Comparison of ENCODE assay signal across 8 cellular contexts in genomic region chr1:154220071-154220969, GRCh38. TPM values are rescaled to one million over a fixed set of nuclear protein-coding genes. Genes with fewer than 3 reads are reported as not detected.
A peak's percentile ranks its signal among the peaks of the same experiment; 100 is the strongest.
DNase-seq lines count a peak whose midpoint lies in the region; ATAC-seq and TF ChIP-seq lines count a peak whose summit lies in the region.

Gene UBAP2L (plus strand): TSS chr1:154220955. CDS start chr1:154225124, 4,169 bp downstream.

- no peaks in the 10 kb centered on the region for H3K9me3 ChIP-seq in T-helper 17 cell (ENCODE audit: control insufficient read depth, low read length, poor library complexity, severe bottlenecking)
- no peaks in the 10 kb centered on the region for H3K9me3 ChIP-seq in left ventricle myocardium inferior (replicated peaks)

- DNase-seq in NCI-H1694 treated with DMSO at 0.1 percent for 48 hours (lab: John Stamatoyannopoulos, UW) (peak; percentile 100), T-helper 17 cell (peak; percentile 96 to 99 (median 97)), amygdala (lab: John Stamatoyannopoulos, UW) (peak; percentile 82 to 99 (median 98)), left ventricle myocardium inferior (peak; percentile 99), progenitor cell of endocrine pancreas (ENCODE audit: low spot score, unreplicated experiment) (peak; percentile 96), ureter (ENCODE audit: low spot score) (peak; percentile 99)

- H3K4me3 ChIP-seq in left ventricle myocardium inferior: peak within 1 kb of the TSS; percentile 87

- H3K36me3 ChIP-seq in left ventricle myocardium inferior: peaks cover 29% of the 10 kb centered on the region

- H3K36me3 Mint-ChIP-seq in T-helper 17 cell (ENCODE audit: low read depth) (peaks cover 7% of the 10 kb centered on the region), progenitor cell of endocrine pancreas (ENCODE audit: insufficient read depth) (peaks cover 18% of the 10 kb centered on the region)

- TF ChIP-seq CTCF in left ventricle myocardium inferior (IDR thresholded peaks at IDR 0.05; ENCODE audit: borderline replicate concordance): no peak
- TF ChIP-seq CTCF in progenitor cell of endocrine pancreas (IDR thresholded peaks at IDR 0.05; ENCODE audit: unreplicated experiment): no peak

- H3K9me3 Mint-ChIP-seq in progenitor cell of endocrine pancreas (ENCODE audit: low read depth): no peaks in the 10 kb centered on the region

- peak; percentile 51 for TF ChIP-seq POLR2A in GM15510 (IDR thresholded peaks at IDR 0.05; ENCODE audit: borderline replicate concordance, extremely low read depth, insufficient read length)

- H3K27me3 ChIP-seq in left ventricle myocardium inferior (ENCODE audit: low read depth): no peaks in the 10 kb centered on the region

- intact Hi-C loops in left ventricle myocardium inferior (cut with micrococcal nuclease): no loop called here

- H3K27ac Mint-ChIP-seq in T-helper 17 cell (peak within 1 kb of the TSS; percentile 99), progenitor cell of endocrine pancreas (peak within 1 kb of the TSS; percentile 98)

- H3K4me1 Mint-ChIP-seq in T-helper 17 cell: peaks cover 52% of the 10 kb centered on the region
- peaks cover 43% of the 10 kb centered on the region for H3K4me1 Mint-ChIP-seq in progenitor cell of endocrine pancreas (ENCODE audit: low read depth)

- H3K27ac ChIP-seq in left ventricle myocardium inferior (replicated peaks): peak within 1 kb of the TSS; percentile 98

- peak within 1 kb of the TSS; percentile 93 for H3K4me3 Mint-ChIP-seq in T-helper 17 cell
- peak within 1 kb of the TSS; percentile 94 for H3K4me3 Mint-ChIP-seq in progenitor cell of endocrine pancreas (ENCODE audit: low read depth)

- H3K27me3 Mint-ChIP-seq in T-helper 17 cell (no peaks in the 10 kb centered on the region), progenitor cell of endocrine pancreas (no peaks in the 10 kb centered on the region)

- ATAC-seq in HG02885 (IDR thresholded peaks at IDR 0.05; ENCODE audit: poor library complexity, unreplicated experiment) (peak; percentile 93), T-helper 17 cell (peak; percentile 90)

- H3K4me1 ChIP-seq in left ventricle myocardium inferior: peaks cover 79% of the 10 kb centered on the region

RNA-seq across cellular contexts. Expression of gene UBAP2L, which starts in this region (rescaled TPM):
- 100 to 1,000 TPM; 186 to 192 TPM for total RNA-seq in T-helper 17 cell
- total RNA-seq in left ventricle myocardium inferior: 101 TPM
- 263 and 268 TPM in 2 replicates for total RNA-seq in progenitor cell of endocrine pancreas
- 195 TPM for total RNA-seq in ureter

Comparison
In these comparisons a context has a peak if more than half of its experiments do, and no peak if none do; other contexts are left out.
1. Peak in every context shown above with its lines: DNase-seq, ATAC-seq, H3K4me3 ChIP-seq and H3K27ac ChIP-seq.